19 cellular contexts compared by ENCODE assay signal in the genomic region with DNA sequence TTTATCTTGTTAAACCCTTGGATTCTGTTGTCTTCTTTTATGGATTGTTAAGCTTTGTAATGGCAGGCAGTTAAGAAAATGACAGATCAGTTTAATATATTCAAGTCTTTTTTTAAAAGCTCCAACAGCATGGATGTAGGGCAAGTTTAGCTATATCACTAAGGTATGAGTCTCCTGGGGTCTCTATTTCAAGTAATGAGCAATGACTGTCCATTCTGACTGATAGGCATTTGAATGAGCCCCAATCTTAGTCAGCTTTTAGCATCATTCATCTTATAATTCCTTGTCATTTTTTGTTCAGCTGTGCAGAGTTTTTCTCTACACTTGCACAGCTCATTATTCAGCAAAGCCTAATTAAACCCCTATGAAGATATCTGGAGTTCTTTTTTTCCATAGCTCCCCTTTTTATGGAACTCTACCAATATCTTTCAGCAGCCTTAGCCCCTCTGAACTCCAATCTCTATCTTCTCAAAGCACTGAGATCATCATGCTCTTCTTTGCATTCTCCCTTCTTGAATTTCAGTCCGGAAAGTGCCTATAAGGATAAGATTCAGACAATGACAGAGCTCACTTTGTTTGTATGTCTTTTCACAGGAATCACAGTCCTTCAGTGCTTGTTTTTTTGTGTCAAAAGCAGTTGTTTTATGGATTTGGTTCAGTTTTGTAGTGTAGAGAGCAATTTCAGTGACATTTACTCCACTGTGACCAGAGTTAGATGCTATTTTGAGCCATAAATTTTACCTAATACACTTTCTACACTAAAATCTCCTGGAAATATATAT.
DNase-seq lines count a peak whose midpoint lies in the region; ATAC-seq, FAIRE-seq and TF ChIP-seq lines count a peak whose summit lies in the region.
"Had no signal": no experiment of that assay in that cellular context is flagged by ENCODE, and none has a peak within 500 bp of the region (broad histone marks: within the 10 kb centered on the region; RNA-seq: fewer than 3 reads in every experiment).

No MANE protein-coding gene starts in this region.

- H3K4me3 Mint-ChIP-seq in neural progenitor cell, result no peak overlapping the region
- H3K4me3 Mint-ChIP-seq: CD4-positive, alpha-beta T cell had no signal

- TF ChIP-seq POLR2A in H1 (IDR thresholded peaks at IDR 0.05; ENCODE audit: control extremely low read depth in 1 of 2, low read depth in 2 of 2, low read length in 2 of 2), result no peak

- FAIRE-seq in H1 (lab: Jason Lieb, UNC), result no peak
- FAIRE-seq: A549, H54 had no signal

- H3K18ac ChIP-seq in H1 (ENCODE audit: extremely low read depth, low read length), result no peak overlapping the region

- H2BK12ac ChIP-seq in H1 (ENCODE audit: low read depth, low read length), result no peak overlapping the region

- H2BK5ac ChIP-seq in H1 (ENCODE audit: low read depth, low read length), result no peak overlapping the region

- H2BK120ac ChIP-seq in H1 (replicated peaks; ENCODE audit: low read depth, low read length), result no peak overlapping the region

- H3K27ac ChIP-seq in H1 (ENCODE audit: low read depth, low read length) (no peak overlapping the region), neural progenitor cell (no peak overlapping the region)
- H3K27ac ChIP-seq: 22Rv1, A549, C4-2B, HL-60 had no signal

- no peaks in the 10 kb centered on the region for H3K27me3 Mint-ChIP-seq in neural progenitor cell (ENCODE audit: insufficient read depth, low read depth)

- no peaks in the 10 kb centered on the region for H3K79me2 ChIP-seq in H1 (ENCODE audit: control insufficient read depth in 1 of 2, insufficient read depth in 2 of 2, low read length in 2 of 2)
- H3K79me2 ChIP-seq in neural progenitor cell (ENCODE audit: low read depth), result no peaks in the 10 kb centered on the region

- H3K27me3 ChIP-seq in H1 (replicated peaks in 1 of 4; ENCODE audit: control insufficient read depth in 3 of 4, extremely low read depth in 1 of 4, insufficient read depth in 3 of 4, low read length in 3 of 4), result no peaks in the 10 kb centered on the region
- no peaks in the 10 kb centered on the region for H3K27me3 ChIP-seq in neural progenitor cell

- H3K27ac Mint-ChIP-seq in neural progenitor cell, result peak overlapping the region; percentile 8
- H3K27ac Mint-ChIP-seq: CD4-positive, alpha-beta T cell had no signal

- H3K9me3 ChIP-seq in H1 (ENCODE audit: insufficient read depth in 2 of 2, low read depth in 1 of 2, low read length in 1 of 2) (no peaks in the 10 kb centered on the region), neural progenitor cell (ENCODE audit: low read depth) (no peaks in the 10 kb centered on the region)
- H3K9me3 ChIP-seq: A549 had no signal

- POLR2A ChIA-PET in H1 (lab: Charles Lee; ENCODE audit: partially characterized antibody), result no interaction called here

- H3K4me3 ChIP-seq in H1 (ENCODE audit: extremely low read depth in 1 of 4, insufficient read depth in 2 of 4, low read depth in 3 of 4, low read length in 4 of 4) (no peak overlapping the region), neural progenitor cell (no peak overlapping the region)
- H3K4me3 ChIP-seq: A549 had no signal

- H3K36me3 ChIP-seq in H1 (ENCODE audit: control insufficient read depth in 2 of 4, insufficient read depth in 4 of 4, low read length in 3 of 4) (no peaks in the 10 kb centered on the region), neural progenitor cell (no peaks in the 10 kb centered on the region)

- H3K23me2 ChIP-seq in H1 (ENCODE audit: low read depth, low read length), result no peaks in the 10 kb centered on the region

- CTCF ChIA-PET in H1 (lab: Charles Lee; ENCODE audit: partially characterized antibody), result no interaction called here

- H4K91ac ChIP-seq in H1 (replicated peaks; ENCODE audit: insufficient read length, low read length), result no peak overlapping the region

- no peaks in the 10 kb centered on the region for H3K79me1 ChIP-seq in H1 (ENCODE audit: low read depth, low read length)

- peaks cover 4% of the 10 kb centered on the region for H3K9me3 Mint-ChIP-seq in neural progenitor cell
- H3K9me3 Mint-ChIP-seq: CD4-positive, alpha-beta T cell had no signal

- no peak overlapping the region for H4K5ac ChIP-seq in H1 (ENCODE audit: insufficient read length, low read depth, low read length)

- H3K36me3 Mint-ChIP-seq in neural progenitor cell, result no peaks in the 10 kb centered on the region

- H3K4me1 ChIP-seq in H1 (replicated peaks in 1 of 4; ENCODE audit: control insufficient read depth in 3 of 4, insufficient read depth in 4 of 4, low read length in 3 of 4) (peaks cover 0 to 4% (median 1%) of the 10 kb centered on the region in 4 experiments; a peak in 2 of 7 replicates), neural progenitor cell (peaks cover 8% of the 10 kb centered on the region)
- H3K4me1 ChIP-seq: A549 had no signal

- H4K8ac ChIP-seq in H1 (ENCODE audit: extremely low read depth, insufficient read depth, low read length), result no peak overlapping the region

- no peak overlapping the region for H2BK20ac ChIP-seq in H1 (ENCODE audit: low read length)

- no peak for TF ChIP-seq CTCF in H1 (IDR thresholded peaks at IDR 0.05; ENCODE audit: control extremely low read depth in 1 of 3, insufficient read depth in 1 of 3, low read depth in 1 of 3, low read length in 3 of 3)
- no peak for TF ChIP-seq CTCF in neural progenitor cell (IDR thresholded peaks at IDR 0.05)

- H3F3A ChIP-seq in neural progenitor cell (ENCODE audit: low read depth), result no peaks in the 10 kb centered on the region

- H3K14ac ChIP-seq in H1 (ENCODE audit: insufficient read length), result no peak overlapping the region

- no peak for TF ChIP-seq EP300 in H1 (IDR thresholded peaks at IDR 0.05; ENCODE audit: borderline replicate concordance in 1 of 2, low read depth in 2 of 2, low read length in 2 of 2)

- H3K9ac ChIP-seq in H1 (replicated peaks in 1 of 4; ENCODE audit: extremely low read depth in 1 of 4, low read depth in 3 of 4, low read length in 3 of 4) (no peak overlapping the region), neural progenitor cell (no peak overlapping the region)

- H2AFZ ChIP-seq in H1 (ENCODE audit: low read length) (0 out of 2 replicates have a peak overlapping the region, but pooled peaks have one; percentile 70), neural progenitor cell (replicated peaks) (peak overlapping the region; percentile 38)

- no peaks in the 10 kb centered on the region for H4K20me1 ChIP-seq in H1 (replicated peaks in 1 of 2; ENCODE audit: control insufficient read depth in 1 of 2, insufficient read depth in 2 of 2, low read length in 2 of 2)
- H4K20me1 ChIP-seq in neural progenitor cell (ENCODE audit: low read depth), result no peaks in the 10 kb centered on the region

- no peak overlapping the region for H3K23ac ChIP-seq in H1 (ENCODE audit: insufficient read length)

- ATAC-seq in GM19452 (IDR thresholded peaks at IDR 0.05; ENCODE audit: unreplicated experiment) (no peak), HG02870 (IDR thresholded peaks at IDR 0.05; ENCODE audit: unreplicated experiment) (no peak)
- ATAC-seq: A549 had no signal

- H2BK15ac ChIP-seq in H1 (ENCODE audit: low read length), result no peak overlapping the region

- no peak for TF ChIP-seq RAD21 in H1 (IDR thresholded peaks at IDR 0.05 in 1 of 2, conservative IDR thresholded peaks at IDR 0.05 in 1 of 2; ENCODE audit: low read depth in 2 of 2, low read length in 2 of 2)

- no peak overlapping the region for H3K4me2 ChIP-seq in H1 (ENCODE audit: insufficient read depth in 1 of 2, low read depth in 2 of 2, low read length in 2 of 2)
- no peak overlapping the region for H3K4me2 ChIP-seq in neural progenitor cell
- H3K4me2 ChIP-seq: A549 had no signal

- H3K4ac ChIP-seq in H1 (replicated peaks; ENCODE audit: insufficient read length, low read depth, low read length), result no peak overlapping the region

- H2AK5ac ChIP-seq in H1 (ENCODE audit: low read depth, low read length), result no peak overlapping the region

- 96% methylated on average over 1 of the region's 1 CpG; no CpG with 5 or more reads in 1 of the 2 experiments for WGBS in H1 (ENCODE audit: extremely low coverage in 1 of 2, insufficient coverage in 1 of 2, insufficient read length in 1 of 2, insufficient replicate concordance in 2 of 2, low coverage in 1 of 2, low lambda C conversion rate in 2 of 2, missing lambda C conversion rate in 1 of 2), 2 experiments

- peak; percentile 20 for DNase-seq in NCI-H2171 treated with DMSO at 0.1 percent for 48 hours (lab: John Stamatoyannopoulos, UW)
- DNase-seq in NCI-H2171 (lab: John Stamatoyannopoulos, UW), result no peak
- no peak for DNase-seq in H1 (ENCODE audit: low read depth in 1 of 2, low spot score in 2 of 2)
- no peak for DNase-seq in neural progenitor cell (ENCODE audit: low spot score)
- no peak for DNase-seq in NCI-H187 (lab: John Stamatoyannopoulos, UW)
- DNase-seq: AML-193; CD4-positive, alpha-beta T cell; DMS153; DMS79; GDM1; HCEC 1CT; IMR-90 had no signal

- H3K56ac ChIP-seq in H1 (replicated peaks; ENCODE audit: insufficient read length, low read depth, low read length), result no peak overlapping the region

- peaks cover 17% of the 10 kb centered on the region for H3K4me1 Mint-ChIP-seq in neural progenitor cell

TF ChIP-seq in H1, 55 proteins besides CTCF, POLR2A, EP300 and RAD21 (continues in another document):
- TF ChIP-seq CHD1 (IDR thresholded peaks at IDR 0.05; ENCODE audit: low read depth, low read length) (no peak), SAP30 (IDR thresholded peaks at IDR 0.05; ENCODE audit: insufficient read depth, insufficient replicate concordance, low read length) (no peak), EGR1 (IDR thresholded peaks at IDR 0.05; ENCODE audit: borderline replicate concordance, low read depth, low read length) (no peak), CTBP2 (IDR thresholded peaks at IDR 0.05; ENCODE audit: borderline replicate concordance, insufficient read depth, insufficient read length, low read length) (no peak), RFX5 (IDR thresholded peaks at IDR 0.05; ENCODE audit: borderline replicate concordance, low read depth, low read length) (no peak), CBX8 (IDR thresholded peaks at IDR 0.05; ENCODE audit: borderline replicate concordance, low read depth, low read length) (no peak), KDM5A (IDR thresholded peaks at IDR 0.05; ENCODE audit: low read length) (no peak), POU5F1 (IDR thresholded peaks at IDR 0.05; ENCODE audit: low read depth, low read length) (no peak), SP2 (IDR thresholded peaks at IDR 0.05; ENCODE audit: low read length) (no peak), GTF2F1 (IDR thresholded peaks at IDR 0.05; ENCODE audit: borderline replicate concordance, low read depth, low read length) (no peak)
- TF ChIP-seq, protein P1, sequence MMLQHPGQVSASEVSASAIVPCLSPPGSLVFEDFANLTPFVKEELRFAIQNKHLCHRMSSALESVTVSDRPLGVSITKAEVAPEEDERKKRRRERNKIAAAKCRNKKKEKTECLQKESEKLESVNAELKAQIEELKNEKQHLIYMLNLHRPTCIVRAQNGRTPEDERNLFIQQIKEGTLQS (IDR thresholded peaks at IDR 0.05; ENCODE audit: insufficient read depth, low read depth, low read length), result no peak
- TF ChIP-seq, protein P2, sequence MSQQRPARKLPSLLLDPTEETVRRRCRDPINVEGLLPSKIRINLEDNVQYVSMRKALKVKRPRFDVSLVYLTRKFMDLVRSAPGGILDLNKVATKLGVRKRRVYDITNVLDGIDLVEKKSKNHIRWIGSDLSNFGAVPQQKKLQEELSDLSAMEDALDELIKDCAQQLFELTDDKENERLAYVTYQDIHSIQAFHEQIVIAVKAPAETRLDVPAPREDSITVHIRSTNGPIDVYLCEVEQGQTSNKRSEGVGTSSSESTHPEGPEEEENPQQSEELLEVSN (IDR thresholded peaks at IDR 0.05), result no peak
